9 cellular contexts compared by ENCODE assay signal in the genomic region with DNA sequence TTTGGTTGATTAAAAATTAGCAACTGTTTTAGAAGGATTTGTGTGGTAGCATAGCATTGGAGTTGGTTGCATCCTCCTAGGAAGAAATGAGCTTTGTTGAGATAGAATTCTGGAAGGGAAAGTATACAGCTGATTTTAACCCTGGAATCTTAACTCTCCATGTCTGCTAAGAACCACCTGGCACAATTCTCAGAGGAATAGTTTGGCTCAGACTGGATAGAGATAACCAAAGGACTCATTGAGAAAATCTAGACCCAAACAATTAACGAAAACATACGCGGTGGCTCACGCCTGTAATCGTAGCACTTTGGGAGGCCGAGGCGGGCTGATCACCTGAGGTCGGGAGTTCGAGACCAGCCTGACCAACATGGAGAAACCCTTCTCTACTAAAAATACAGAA.
"Had no signal": no experiment of that assay in that cellular context is flagged by ENCODE, and none has a peak within 500 bp of the region (broad histone marks: within the 10 kb centered on the region; RNA-seq: fewer than 3 reads in every experiment).

No MANE protein-coding gene starts in this region.

- H3K36me3 ChIP-seq: HAP-1 had no signal

- H3K4me1 ChIP-seq: HAP-1 had no signal

- DNase-seq: GM23248, GOT3, H7, HFFc6, IMR-90 had no signal

- H3K4me3 ChIP-seq: GM23248, HAP-1, K562 had no signal

- FAIRE-seq: HTR-8/SVneo, K562 had no signal

- ATAC-seq: HCT116, K562 had no signal

- H3K9me3 ChIP-seq: HAP-1 had no signal

- H3K27ac ChIP-seq: GM23248 had no signal
